Comparison of ENCODE assay signal across 23 cellular contexts in the genomic region with DNA sequence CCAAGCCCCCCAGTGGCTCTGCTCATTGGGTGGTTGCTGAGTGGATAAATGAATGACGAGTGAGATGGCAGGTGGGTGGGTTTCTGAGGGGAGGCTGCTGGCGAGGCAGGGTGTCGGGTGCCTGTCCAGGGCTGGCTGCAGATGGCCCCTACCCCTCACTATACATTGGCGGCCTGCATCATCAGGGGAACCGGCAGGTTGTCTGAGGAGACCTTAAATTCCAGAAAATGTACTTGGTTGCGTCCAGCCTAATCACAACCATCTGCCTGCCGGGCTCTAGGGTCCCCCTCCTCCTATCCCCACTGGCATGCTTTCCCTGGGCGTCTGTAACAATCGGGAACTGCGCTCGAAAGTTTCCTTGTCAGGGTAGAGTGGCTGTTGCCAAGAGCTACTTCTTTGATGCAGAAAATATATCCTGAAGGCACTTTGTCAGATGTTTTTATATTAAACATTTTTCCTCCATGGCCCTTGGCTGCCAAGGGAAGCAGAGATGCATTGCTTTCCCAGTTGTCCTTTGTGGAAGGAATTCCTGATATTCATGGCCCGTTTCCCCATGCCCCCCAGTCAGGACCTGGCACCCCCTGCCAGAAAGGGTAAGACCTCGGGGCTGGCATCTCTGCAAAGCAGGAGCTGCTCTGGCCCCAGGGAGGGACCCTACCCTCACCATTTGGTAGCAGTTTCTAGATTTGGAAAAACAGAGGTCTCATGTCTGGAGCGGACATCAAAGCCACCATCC. TPM values are rescaled to one million over a fixed set of nuclear protein-coding genes. Genes with fewer than 3 reads are reported as not detected.
DNase-seq lines count a peak whose midpoint lies in the region; ATAC-seq and TF ChIP-seq lines count a peak whose summit lies in the region.
"Had no signal": no experiment of that assay in that cellular context is flagged by ENCODE, and none has a peak within 500 bp of the region (broad histone marks: within the 10 kb centered on the region; RNA-seq: fewer than 3 reads in every experiment).

No MANE protein-coding gene starts in this region.

- TF ChIP-seq CTCF in A673 (conservative IDR thresholded peaks at IDR 0.05; ENCODE audit: low read depth, low read length) (no peak), fibroblast of the aortic adventitia (IDR thresholded peaks at IDR 0.05; ENCODE audit: insufficient read depth, low read length) (no peak), osteocyte (IDR thresholded peaks at IDR 0.05) (no peak), type B pancreatic cell (conservative IDR thresholded peaks at IDR 0.05) (no peak)

- CTCF ChIA-PET in A673 (lab: Charles Lee) = no interaction called here

- H3K4me1 Mint-ChIP-seq in osteocyte (ENCODE audit: unreplicated experiment) = peaks cover 84% of the 10 kb centered on the region
- H3K4me1 Mint-ChIP-seq in type B pancreatic cell (ENCODE audit: unreplicated experiment) = peaks cover 59% of the 10 kb centered on the region

- peak; percentile 84 for ATAC-seq in SK-N-SH treated with all-trans-retinoic acid at 6 μM for 48 hours
- ATAC-seq: activated T-cell treated with anti-CD3 and anti-CD28 coated beads, Interleukin-2, amount 50 U/mL, for 72 hours; left ventricle myocardium superior; right lobe of liver had no signal

- peaks cover 8% of the 10 kb centered on the region for H3K4me1 ChIP-seq in A673 (ENCODE audit: insufficient read depth, low read length, poor library complexity, severe bottlenecking)
- H3K4me1 ChIP-seq: right lobe of liver had no signal

- H3K27me3 Mint-ChIP-seq in osteocyte (ENCODE audit: unreplicated experiment) (no peaks in the 10 kb centered on the region), type B pancreatic cell (no peaks in the 10 kb centered on the region)
- H3K27me3 Mint-ChIP-seq: activated naive CD8-positive, alpha-beta T cell treated with anti-CD3 and anti-CD28 coated beads for 36 hours; CD4-positive, alpha-beta T cell had no signal

- H3K9me3 Mint-ChIP-seq in osteocyte (ENCODE audit: unreplicated experiment) (no peaks in the 10 kb centered on the region), type B pancreatic cell (no peaks in the 10 kb centered on the region)
- H3K9me3 Mint-ChIP-seq: activated naive CD8-positive, alpha-beta T cell treated with anti-CD3 and anti-CD28 coated beads for 36 hours; activated T-cell treated with anti-CD3 and anti-CD28 coated beads, Interleukin-2, amount 50 U/mL, for 72 hours; CD4-positive, alpha-beta T cell; T-helper 2 cell treated with Interferon-gamma antibody and Interleukin-4, amounts not matched to agents 5 μg/mL and 100 μg/mL, for 36 hours had no signal

- H3K36me3 Mint-ChIP-seq in osteocyte (ENCODE audit: unreplicated experiment) (peaks cover 9% of the 10 kb centered on the region), type B pancreatic cell (peaks cover 25% of the 10 kb centered on the region)
- H3K36me3 Mint-ChIP-seq: activated naive CD8-positive, alpha-beta T cell treated with anti-CD3 and anti-CD28 coated beads for 36 hours had no signal

- H3K4me3 Mint-ChIP-seq in osteocyte (ENCODE audit: unreplicated experiment) (peak overlapping the region; percentile 8), type B pancreatic cell (no peak overlapping the region)
- H3K4me3 Mint-ChIP-seq: activated naive CD8-positive, alpha-beta T cell treated with anti-CD3 and anti-CD28 coated beads for 36 hours; activated T-cell treated with anti-CD3 and anti-CD28 coated beads, Interleukin-2, amount 50 U/mL, for 72 hours; CD4-positive, alpha-beta T cell; T-helper 2 cell treated with Interferon-gamma antibody and Interleukin-4, amounts not matched to agents 5 μg/mL and 100 μg/mL, for 36 hours had no signal

- H3K4me3 ChIP-seq in A673 (ENCODE audit: low read depth, low read length, poor library complexity, severe bottlenecking) = no peak overlapping the region
- no peak overlapping the region for H3K4me3 ChIP-seq in fibroblast of the aortic adventitia (ENCODE audit: low read depth, low read length)
- no peak overlapping the region for H3K4me3 ChIP-seq in MG63
- H3K4me3 ChIP-seq: ovary, PC-9, right lobe of liver had no signal

- DNase-seq in A673 (ENCODE audit: low spot score) (no peak), fibroblast of the aortic adventitia (ENCODE audit: low read depth) (peak; percentile 78), osteocyte (ENCODE audit: extremely low spot score, unreplicated experiment) (peak; percentile 87), type B pancreatic cell (ENCODE audit: extremely low spot score, unreplicated experiment) (no peak), mucosa of gallbladder (ENCODE audit: low spot score) (no peak), MG63 (no peak)
- no peak for DNase-seq in stimulated activated CD4-positive, alpha-beta T cell treated with anti-CD3 and anti-CD28 coated beads, Interleukin-2, amount 100 ng/mL, for 24 hours
- DNase-seq: activated CD4-positive, CD25-positive, alpha-beta regulatory T cell; activated CD8-positive, alpha-beta memory T cell treated with anti-CD3 and anti-CD28 coated beads for 24 hours; activated naive CD8-positive, alpha-beta T cell treated with anti-CD3 and anti-CD28 coated beads for 36 hours; activated T-cell treated with anti-CD3 and anti-CD28 coated beads, Interleukin-2, amount 50 U/mL, for 72 hours; CD4-positive, alpha-beta T cell; DMS79 treated with DMSO at 0.1 percent for 48 hours; erythroblast; left ventricle myocardium superior; NCI-H1694; NCI-H82; ovary; PC-9; right lobe of liver; stimulated activated naive CD4-positive, alpha-beta T cell treated with Interleukin-2 at 50 U/mL for 16 hours had no signal

- POLR2A ChIA-PET in A673 (lab: Charles Lee; ENCODE audit: low non-redundant PET) = no interaction called here

- H3K27ac Mint-ChIP-seq in osteocyte (ENCODE audit: unreplicated experiment) = peak overlapping the region; percentile 85
- H3K27ac Mint-ChIP-seq in type B pancreatic cell = no peak overlapping the region
- H3K27ac Mint-ChIP-seq: activated naive CD8-positive, alpha-beta T cell treated with anti-CD3 and anti-CD28 coated beads for 36 hours; activated T-cell treated with anti-CD3 and anti-CD28 coated beads, Interleukin-2, amount 50 U/mL, for 72 hours; CD4-positive, alpha-beta T cell; T-helper 2 cell treated with Interferon-gamma antibody and Interleukin-4, amounts not matched to agents 5 μg/mL and 100 μg/mL, for 36 hours had no signal

- BruUV-seq in A673 (replicated peaks; lab: Mats Ljungman, UMichigan) = no TSS peak

- no peaks in the 10 kb centered on the region for H3K27me3 ChIP-seq in A673 (replicated peaks; ENCODE audit: insufficient read depth, low read depth, low read length, poor library complexity)
- no peaks in the 10 kb centered on the region for H3K27me3 ChIP-seq in MG63
- H3K27me3 ChIP-seq: ovary, right lobe of liver had no signal

- intact Hi-C loops in A673 (cut with micrococcal nuclease; ENCODE audit: unreplicated experiment) = no loop called here

- peak overlapping the region; percentile 40 for H3K27ac ChIP-seq in A673 (ENCODE audit: low read depth, low read length, poor library complexity, severe bottlenecking)
- H3K27ac ChIP-seq: ovary, PC-9, right lobe of liver had no signal

- H3K9me3 ChIP-seq in A673 (ENCODE audit: low read depth, low read length, poor library complexity, severe bottlenecking) (no peaks in the 10 kb centered on the region), MG63 (no peaks in the 10 kb centered on the region)
- H3K9me3 ChIP-seq: ovary, right lobe of liver had no signal

- H3K36me3 ChIP-seq in A673 (ENCODE audit: insufficient read depth, low read length, poor library complexity, severe bottlenecking) (peaks cover 33% of the 10 kb centered on the region), MG63 (peaks cover 82% of the 10 kb centered on the region)
- H3K36me3 ChIP-seq: ovary, right lobe of liver had no signal

TF ChIP-seq in SK-N-SH treated with all-trans-retinoic acid at 6 μM for 48 hours, 23 proteins besides CTCF, POLR2A, EP300 and RAD21:
- TF ChIP-seq BACH2 (CRISPR knock-in tag; IDR thresholded peaks at IDR 0.05; ENCODE audit: borderline replicate concordance) = no peak
- no peak for TF ChIP-seq OSR1 (CRISPR knock-in tag; IDR thresholded peaks at IDR 0.05)
- TF ChIP-seq ESRRG (CRISPR knock-in tag; IDR thresholded peaks at IDR 0.05) = no peak
- no peak for TF ChIP-seq TCF4 (CRISPR knock-in tag; IDR thresholded peaks at IDR 0.05; ENCODE audit: borderline replicate concordance)
- TF ChIP-seq, protein P1, sequence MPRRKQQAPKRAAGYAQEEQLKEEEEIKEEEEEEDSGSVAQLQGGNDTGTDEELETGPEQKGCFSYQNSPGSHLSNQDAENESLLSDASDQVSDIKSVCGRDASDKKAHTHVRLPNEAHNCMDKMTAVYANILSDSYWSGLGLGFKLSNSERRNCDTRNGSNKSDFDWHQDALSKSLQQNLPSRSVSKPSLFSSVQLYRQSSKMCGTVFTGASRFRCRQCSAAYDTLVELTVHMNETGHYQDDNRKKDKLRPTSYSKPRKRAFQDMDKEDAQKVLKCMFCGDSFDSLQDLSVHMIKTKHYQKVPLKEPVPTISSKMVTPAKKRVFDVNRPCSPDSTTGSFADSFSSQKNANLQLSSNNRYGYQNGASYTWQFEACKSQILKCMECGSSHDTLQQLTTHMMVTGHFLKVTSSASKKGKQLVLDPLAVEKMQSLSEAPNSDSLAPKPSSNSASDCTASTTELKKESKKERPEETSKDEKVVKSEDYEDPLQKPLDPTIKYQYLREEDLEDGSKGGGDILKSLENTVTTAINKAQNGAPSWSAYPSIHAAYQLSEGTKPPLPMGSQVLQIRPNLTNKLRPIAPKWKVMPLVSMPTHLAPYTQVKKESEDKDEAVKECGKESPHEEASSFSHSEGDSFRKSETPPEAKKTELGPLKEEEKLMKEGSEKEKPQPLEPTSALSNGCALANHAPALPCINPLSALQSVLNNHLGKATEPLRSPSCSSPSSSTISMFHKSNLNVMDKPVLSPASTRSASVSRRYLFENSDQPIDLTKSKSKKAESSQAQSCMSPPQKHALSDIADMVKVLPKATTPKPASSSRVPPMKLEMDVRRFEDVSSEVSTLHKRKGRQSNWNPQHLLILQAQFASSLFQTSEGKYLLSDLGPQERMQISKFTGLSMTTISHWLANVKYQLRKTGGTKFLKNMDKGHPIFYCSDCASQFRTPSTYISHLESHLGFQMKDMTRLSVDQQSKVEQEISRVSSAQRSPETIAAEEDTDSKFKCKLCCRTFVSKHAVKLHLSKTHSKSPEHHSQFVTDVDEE (CRISPR knock-in tag; IDR thresholded peaks at IDR 0.05) = no peak
- TF ChIP-seq ZC3H10 (CRISPR knock-in tag; IDR thresholded peaks at IDR 0.05) = no peak
- TF ChIP-seq TOX (CRISPR knock-in tag; IDR thresholded peaks at IDR 0.05; ENCODE audit: borderline replicate concordance) = no peak
- TF ChIP-seq ZFP3 (CRISPR knock-in tag; IDR thresholded peaks at IDR 0.05) = no peak
- no peak for TF ChIP-seq ARNTL (CRISPR knock-in tag; IDR thresholded peaks at IDR 0.05; ENCODE audit: borderline replicate concordance, low read depth)
- TF ChIP-seq PPARA (CRISPR knock-in tag; IDR thresholded peaks at IDR 0.05; ENCODE audit: borderline replicate concordance) = no peak

RNA-seq across cellular contexts. Expression of gene SMAD6, which starts 22.9 kb away (rescaled TPM):
- total RNA-seq in A673 (2021) (50.1 and 63.9 TPM in 2 replicates), fibroblast of the aortic adventitia (ENCODE audit: low replicate concordance) (17.4 and 27.2 TPM in 2 replicates), osteocyte (14.6 and 17.5 TPM in 2 replicates), type B pancreatic cell (ENCODE audit: low replicate concordance) (27.0 and 31.7 TPM in 2 replicates), mucosa of gallbladder (50.5 TPM)
- 34.3 and 37.8 TPM in 2 replicates for total RNA-seq in MG63 (2014; rRNA removed; shearing (Covaris generic); ENCODE audit: low replicate concordance)

Comparison
In these comparisons a context has a peak if more than half of its experiments do, and no peak if none do; other contexts are left out.
1. DNase-seq: peak in fibroblast of the aortic adventitia (single experiment) and osteocyte (single experiment); none in A673 (single experiment), type B pancreatic cell (single experiment), mucosa of gallbladder (single experiment), stimulated activated CD4-positive, alpha-beta T cell treated with anti-CD3 and anti-CD28 coated beads, Interleukin-2, amount 100 ng/mL, for 24 hours (0 of 2) and MG63 (single experiment).